ENCODE assay signal across 1 cellular context in genomic region chr7:143434660-143435059, GRCh38.
TF ChIP-seq lines count a peak whose summit lies in the region.

No MANE protein-coding gene starts in this region.

TF ChIP-seq in HepG2, 621 proteins besides CTCF, POLR2A, EP300 and RAD21:
- TF ChIP-seq ATF7 (IDR thresholded peaks at IDR 0.05) (peak; percentile 52; the same call in 1 of the 2 replicates), ATF7 (CRISPR knock-in tag; IDR thresholded peaks at IDR 0.05) (no peak), ZNF343 (CRISPR knock-in tag; IDR thresholded peaks at IDR 0.05) (no peak), TERF1 (CRISPR knock-in tag; IDR thresholded peaks at IDR 0.05) (no peak)
TF ChIP-seq in HepG2: peak in this region for 1.
